ENCODE assay signal across 8 cellular contexts in genomic region chr21:33229776-33230517, GRCh38. TPM values are rescaled to one million over a fixed set of nuclear protein-coding genes. Genes with fewer than 3 reads are reported as not detected.
DNase-seq lines count a peak whose midpoint lies in the region; TF ChIP-seq lines count a peak whose summit lies in the region.

TSS of gene IFNAR2 (plus strand) at chr21:33229938. CDS start at chr21:33241923, 11,985 bp downstream.

- H3K27me3 ChIP-seq in hepatocyte: no peaks in the 10 kb centered on the region

- H3K4me1 Mint-ChIP-seq in HFFc6 (ENCODE audit: low read depth): peaks cover 43% of the 10 kb centered on the region

- peak within 1 kb of the TSS; percentile 99 for H3K27ac ChIP-seq in hepatocyte

- in situ Hi-C loops in astrocyte of the cerebellum (cut with HindIII; ENCODE audit: low sequenced_read_pairs): no loop called here

- H3K36me3 Mint-ChIP-seq in HFFc6 (ENCODE audit: low read depth): no peaks in the 10 kb centered on the region

- DNase-seq in GM12864 (ENCODE audit: low read depth): no peak
- DNase-seq in HFFc6: no peak
- DNase-seq in NCI-H1092 (lab: John Stamatoyannopoulos, UW): peak; percentile 41
- DNase-seq in T-helper 22 cell (ENCODE audit: low read depth): peak; percentile 55
- no peak for DNase-seq in astrocyte of the cerebellum (ENCODE audit: low read depth)
- DNase-seq in hepatocyte (ENCODE audit: low spot score): peak; percentile 91
- DNase-seq in renal cortical epithelial cell (ENCODE audit: low read depth): no peak
- no peak for DNase-seq in cortex of kidney (lab: John Stamatoyannopoulos, UW)

- H2AFZ ChIP-seq in hepatocyte: peak within 1 kb of the TSS; percentile 99

- H3K9me2 ChIP-seq in hepatocyte (replicated peaks; ENCODE audit: insufficient read depth): no peaks in the 10 kb centered on the region

- H3K4me3 ChIP-seq in GM12864 (ENCODE audit: low read depth, low read length) (peak within 1 kb of the TSS; percentile 94), astrocyte of the cerebellum (ENCODE audit: low read depth, low read length) (peak within 1 kb of the TSS; percentile 88), hepatocyte (peak within 1 kb of the TSS; percentile 94)

- no peaks in the 10 kb centered on the region; the same call in 1 of the 2 replicates for H3K9me3 Mint-ChIP-seq in HFFc6

- H3K9me3 ChIP-seq in hepatocyte (ENCODE audit: low read depth): no peaks in the 10 kb centered on the region

- peaks cover 28% of the 10 kb centered on the region for H3K4me1 ChIP-seq in hepatocyte (ENCODE audit: insufficient read depth)

- H4K20me1 ChIP-seq in hepatocyte (ENCODE audit: insufficient read depth, poor library complexity, severe bottlenecking): no peaks in the 10 kb centered on the region

- peak within 1 kb of the TSS; percentile 92 for H3K4me2 ChIP-seq in hepatocyte

- H3K36me3 ChIP-seq in hepatocyte (replicated peaks; ENCODE audit: insufficient read depth, low read depth): no peaks in the 10 kb centered on the region

- H3K79me2 ChIP-seq in hepatocyte: peaks cover 48% of the 10 kb centered on the region

- no peak for TF ChIP-seq CTCF in GM12864 (IDR thresholded peaks at IDR 0.05; ENCODE audit: low read depth, low read length, missing control alignments)
- TF ChIP-seq CTCF in HFFc6 (IDR thresholded peaks at IDR 0.05): no peak
- TF ChIP-seq CTCF in astrocyte of the cerebellum (IDR thresholded peaks at IDR 0.05; ENCODE audit: low read depth, low read length, missing control alignments): no peak
- TF ChIP-seq CTCF in hepatocyte (IDR thresholded peaks at IDR 0.05; ENCODE audit: poor library complexity): no peak

- peak within 1 kb of the TSS; percentile 80 for H3K27ac Mint-ChIP-seq in HFFc6

- WGBS in hepatocyte (ENCODE audit: low lambda C conversion rate, missing lambda C conversion rate): 1% methylated on average over 48 of the region's 95 CpGs

- H3K27me3 Mint-ChIP-seq in HFFc6 (ENCODE audit: insufficient read depth): peaks cover 18% of the 10 kb centered on the region

- peak within 1 kb of the TSS; percentile 88 for H3K4me3 Mint-ChIP-seq in HFFc6

RNA-seq across cellular contexts. Expression of gene IFNAR2, which starts in this region (rescaled TPM):
- total RNA-seq in HFFc6 (2021; fragmentation: NEBNext Ultra II Directional; extraction: Animal tissue kit (Norgen Biotek cat#: 25700)): 10 to 100 TPM in 5 of 6 experiments, 1 to 10 TPM in 1; 8.0 to 14.6 (median 11.0) TPM
- 18.2 and 19.9 TPM in 2 replicates for total RNA-seq in hepatocyte
- 18.5 and 19.6 TPM in 2 replicates for polyA plus RNA-seq in hepatocyte
- total RNA-seq in renal cortical epithelial cell: 18.4 and 44.5 TPM in 2 replicates

Comparison
In these comparisons a context has a peak if more than half of its experiments do, and no peak if none do; other contexts are left out.
1. DNase-seq: peak in NCI-H1092 (single experiment), T-helper 22 cell (single experiment) and hepatocyte (single experiment); none in GM12864 (single experiment), HFFc6 (single experiment), astrocyte of the cerebellum (single experiment), renal cortical epithelial cell (single experiment) and cortex of kidney (single experiment).
2. Peak in every context shown above with its lines, with median percentiles within 50 percentile points of each other: H3K4me3 ChIP-seq.